Comparison of ENCODE assay signal across 24 cellular contexts in the genomic region with DNA sequence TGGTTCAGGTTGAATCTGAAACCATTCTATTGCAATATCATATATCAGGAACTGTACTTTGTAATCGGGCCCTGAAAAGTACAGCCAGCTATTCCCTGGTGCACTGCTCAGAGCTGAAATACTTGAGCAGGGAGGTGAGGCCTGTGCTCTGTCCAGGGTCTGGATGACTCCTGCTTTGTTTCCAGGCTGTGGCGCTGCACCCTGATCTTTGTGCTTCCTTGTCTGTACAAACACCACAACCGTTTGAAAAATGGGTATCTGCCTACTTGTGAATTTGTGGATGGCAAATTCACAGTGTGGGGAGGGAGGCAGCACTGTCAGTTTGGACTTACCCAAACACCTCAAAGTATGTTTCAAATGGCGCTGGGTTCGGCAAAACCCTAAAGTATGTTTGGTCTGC.
DNase-seq lines count a peak whose midpoint lies in the region; ATAC-seq, FAIRE-seq and TF ChIP-seq lines count a peak whose summit lies in the region.
"Had no signal": no experiment of that assay in that cellular context is flagged by ENCODE, and none has a peak within 500 bp of the region (broad histone marks: within the 10 kb centered on the region; RNA-seq: fewer than 3 reads in every experiment).

No MANE protein-coding gene starts in this region.

- H3K9ac ChIP-seq in PC-3 (ENCODE audit: low read length) = no peak overlapping the region
- H3K9ac ChIP-seq: GM23248 had no signal

- H3K36me3 ChIP-seq in PC-3 (ENCODE audit: low read depth, low read length) (no peaks in the 10 kb centered on the region), small intestine (ENCODE audit: control insufficient read depth in 2 of 2, insufficient read depth in 2 of 2, low read length in 2 of 2) (no peaks in the 10 kb centered on the region), esophagus muscularis mucosa (no peaks in the 10 kb centered on the region)

- H3K4me3 ChIP-seq in PC-3 (ENCODE audit: low read length) (no peak overlapping the region), small intestine (ENCODE audit: low read depth in 1 of 2, low read length in 2 of 2) (no peak overlapping the region), esophagus muscularis mucosa (no peak overlapping the region)
- H3K4me3 ChIP-seq: GM23248 had no signal

- 53 to 71% (median 59%) methylated on average over 5 of the region's 5 CpGs for WGBS in small intestine, 3 donors
- 82% methylated on average over 5 of the region's 5 CpGs for WGBS in esophagus muscularis mucosa

- ATAC-seq in PC-3 = peak; percentile 23; the same call in 1 of the 2 replicates
- ATAC-seq: HCT116 had no signal

- H3K9me2 ChIP-seq in PC-3 (replicated peaks; ENCODE audit: low read length) = no peaks in the 10 kb centered on the region

- H3K4me1 ChIP-seq in PC-3 (ENCODE audit: insufficient read depth, low read length) (no peaks in the 10 kb centered on the region), small intestine (ENCODE audit: control insufficient read depth in 2 of 2, insufficient read depth in 1 of 2, low read depth in 1 of 2, low read length in 1 of 2) (no peaks in the 10 kb centered on the region), esophagus muscularis mucosa (peaks cover 0 to 4% (median 2%) of the 10 kb centered on the region in 4 donors)

- no peaks in the 10 kb centered on the region for H3K79me2 ChIP-seq in PC-3 (ENCODE audit: low read length)

- H3F3A ChIP-seq in PC-3 (ENCODE audit: low read length, unreplicated experiment) = no peaks in the 10 kb centered on the region

- intact Hi-C loops in PC-3 (cut with micrococcal nuclease) = loop anchor here (10.0 kb wide), 1 partner anchor 499 kb away; no protein-coding TSS in a partner anchor
- intact Hi-C loops in esophagus muscularis mucosa (cut with DNase I) = no loop called here

- H3K9me3 ChIP-seq in PC-3 (ENCODE audit: low read length) (no peaks in the 10 kb centered on the region), small intestine (ENCODE audit: control insufficient read depth, low read depth) (no peaks in the 10 kb centered on the region), esophagus muscularis mucosa (no peaks in the 10 kb centered on the region)

- no peak overlapping the region for H3K27ac ChIP-seq in PC-3 (ENCODE audit: low read length)
- H3K27ac ChIP-seq in small intestine (ENCODE audit: low read depth in 1 of 2, low read length in 1 of 2) = no peak overlapping the region
- H3K27ac ChIP-seq in esophagus muscularis mucosa (replicated peaks in 1 of 4) = no peak overlapping the region
- H3K27ac ChIP-seq: C4-2B, GM23248 had no signal

- TF ChIP-seq CTCF in PC-3 (conservative IDR thresholded peaks at IDR 0.05; ENCODE audit: low read depth, low read length) (no peak), esophagus muscularis mucosa (IDR thresholded peaks at IDR 0.05) (no peak)

- POLR2A ChIA-PET in PC-3 (lab: Charles Lee; ENCODE audit: unreplicated experiment) = interaction anchor here (0.6 kb wide), 1 partner anchor 9 kb away, joined by 7 read pairs; no protein-coding TSS in a partner anchor

- no peak overlapping the region for H2AFZ ChIP-seq in PC-3 (ENCODE audit: low read length)
- H2AFZ ChIP-seq: GM23248 had no signal

- H3K4me2 ChIP-seq in PC-3 (ENCODE audit: low read length) = no peak overlapping the region

- TF ChIP-seq EP300 in esophagus muscularis mucosa (IDR thresholded peaks at IDR 0.05) = no peak

- no peak for FAIRE-seq in small intestine (lab: Jason Lieb, UNC)
- FAIRE-seq: A204.1, G401.6, GM12892 had no signal

- CTCF ChIA-PET in PC-3 (lab: Charles Lee) = no interaction called here

- H4K20me1 ChIP-seq in PC-3 (ENCODE audit: low read length) = no peaks in the 10 kb centered on the region

- DNase-seq in ELF-1 (ENCODE audit: low read depth, low spot score) = peak; percentile 9
- no peak for DNase-seq in PC-3
- DNase-seq in iPS-NIHi7 (ENCODE audit: extremely low spot score) = peak; percentile 14
- DNase-seq in small intestine = peak; percentile 13
- no peak for DNase-seq in activated CD4-positive, alpha-beta T cell treated with anti-CD3 and anti-CD28 coated beads, Interleukin-2, amount 50 U/mL, for 48 hours
- no peak for DNase-seq in esophagus muscularis mucosa (ENCODE audit: extremely low spot score)
- DNase-seq in NCI-H1436 treated with DMSO at 0.1 percent for 48 hours (lab: John Stamatoyannopoulos, UW) = no peak
- DNase-seq: Calu3; CD8-positive, alpha-beta memory T cell; DMS153; GM23248; MV-4-11; NCI-H1105 treated with DMSO at 0.1 percent for 48 hours; NCI-H1694 treated with DMSO at 0.1 percent for 48 hours; NCI-H2081 treated with DMSO at 0.1 percent for 48 hours; NCI-H2171 treated with DMSO at 0.1 percent for 48 hours; NCI-H524 treated with DMSO at 0.1 percent for 48 hours; NCI-H82; Right ventricle myocardium superior had no signal

- no peaks in the 10 kb centered on the region for H3K27me3 ChIP-seq in PC-3 (ENCODE audit: low read length)
- H3K27me3 ChIP-seq in small intestine (ENCODE audit: control insufficient read depth in 2 of 2, insufficient read depth in 2 of 2, low read length in 2 of 2) = no peaks in the 10 kb centered on the region
- no peaks in the 10 kb centered on the region for H3K27me3 ChIP-seq in esophagus muscularis mucosa

- BruUV-seq in PC-3 (replicated peaks; lab: Mats Ljungman, UMichigan) = no TSS peak

- TF ChIP-seq POLR2A in esophagus muscularis mucosa (IDR thresholded peaks at IDR 0.05; ENCODE audit: low read depth) = no peak

Comparison
In these comparisons a context has a peak if more than half of its experiments do, and no peak if none do; other contexts are left out.
1. DNase-seq: peak in ELF-1 (single experiment), iPS-NIHi7 (single experiment) and small intestine (single experiment); none in PC-3 (single experiment), activated CD4-positive, alpha-beta T cell treated with anti-CD3 and anti-CD28 coated beads, Interleukin-2, amount 50 U/mL, for 48 hours (0 of 2), esophagus muscularis mucosa (single experiment) and NCI-H1436 treated with DMSO at 0.1 percent for 48 hours (single experiment).